In the genomic region with DNA sequence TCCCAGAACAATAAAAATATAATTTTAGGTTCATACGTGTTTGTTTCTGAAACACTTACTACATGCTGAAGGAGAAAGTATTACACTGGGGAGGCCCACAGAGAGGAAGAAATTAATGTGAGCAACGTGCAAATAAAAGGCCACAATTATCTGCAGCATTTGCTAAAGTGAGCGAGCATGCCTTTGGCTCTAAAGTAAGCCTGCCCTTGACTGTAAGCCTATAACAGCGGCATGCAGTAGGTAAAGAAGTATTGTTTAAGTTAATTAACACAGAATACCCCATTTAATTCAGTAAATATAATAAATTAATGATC, we compare ENCODE assay signal across 19 cellular contexts. TPM values are rescaled to one million over a fixed set of nuclear protein-coding genes. Genes with fewer than 3 reads are reported as not detected.
DNase-seq lines count a peak whose midpoint lies in the region; ATAC-seq and TF ChIP-seq lines count a peak whose summit lies in the region.
"Had no signal": no experiment of that assay in that cellular context is flagged by ENCODE, and none has a peak within 500 bp of the region (broad histone marks: within the 10 kb centered on the region; RNA-seq: fewer than 3 reads in every experiment).

No MANE protein-coding gene starts in this region.

- no peaks in the 10 kb centered on the region for H3K9me3 ChIP-seq in CD4-positive, alpha-beta T cell (ENCODE audit: control insufficient read depth, low read length)
- H3K9me3 ChIP-seq in BE2C (no peaks in the 10 kb centered on the region), sigmoid colon (no peaks in the 10 kb centered on the region)
- H3K9me3 ChIP-seq: ascending aorta, left ventricle myocardium inferior, stomach, thyroid gland had no signal

- H3K36me3 ChIP-seq in BE2C (no peaks in the 10 kb centered on the region), sigmoid colon (no peaks in the 10 kb centered on the region)
- H3K36me3 ChIP-seq: ascending aorta, left ventricle myocardium inferior, stomach, thyroid gland had no signal

- intact Hi-C loops in CD4-positive, alpha-beta T cell (cut with DNase I, micrococcal nuclease) = loop anchor here in 1 of 2 experiments (1.0 kb wide), 1 partner anchor 10 kb away; no protein-coding TSS in a partner anchor
- intact Hi-C loops in activated T-helper 1 cell treated with anti-CD3 and anti-CD28 coated beads, Interleukin-12 subunit alpha, Interleukin-12 subunit beta, Interleukin-2, Interleukin-4 antibody, amounts not matched to agents 30 ng/mL and 10 ng/mL and 1 ng/mL, durations not matched to agents 14 hours and 24 hours and 36 hours (cut with micrococcal nuclease) = loop anchor here (2.0 kb wide), 1 partner anchor 16 kb away; no protein-coding TSS in a partner anchor
- intact Hi-C loops in sigmoid colon (cut with DNase I) = no loop called here

- CTCF ChIA-PET in CD4-positive, alpha-beta T cell (lab: Charles Lee) = no interaction called here

- 69 to 85% methylated on average over 4 of the region's 4 CpGs for WGBS in sigmoid colon, 2 donors

- H3K27ac ChIP-seq in CD4-positive, alpha-beta T cell (ENCODE audit: low read depth, low read length) = no peak overlapping the region
- no peak overlapping the region for H3K27ac ChIP-seq in sigmoid colon
- H3K27ac ChIP-seq: ascending aorta, left ventricle myocardium inferior, stomach, thyroid gland had no signal

- H3K27me3 Mint-ChIP-seq in T-helper 2 cell treated with Interferon-gamma antibody and Interleukin-4, amounts not matched to agents 5 μg/mL and 100 μg/mL, for 36 hours (ENCODE audit: low read depth) = peaks cover 23% of the 10 kb centered on the region
- no peaks in the 10 kb centered on the region for H3K27me3 Mint-ChIP-seq in CD4-positive, alpha-beta T cell
- H3K27me3 Mint-ChIP-seq in activated T-helper 1 cell treated with anti-CD3 and anti-CD28 coated beads, Interleukin-12 subunit alpha, Interleukin-12 subunit beta, Interleukin-2, Interleukin-4 antibody, amounts not matched to agents 30 ng/mL and 10 ng/mL and 1 ng/mL, durations not matched to agents 14 hours and 24 hours and 36 hours (ENCODE audit: insufficient read depth) = peaks cover 49% of the 10 kb centered on the region
- no peaks in the 10 kb centered on the region for H3K27me3 Mint-ChIP-seq in naive thymus-derived CD8-positive, alpha-beta T cell

- peaks cover 3% of the 10 kb centered on the region; the same call in 1 of the 2 replicates for H3K4me1 ChIP-seq in BE2C
- no peaks in the 10 kb centered on the region for H3K4me1 ChIP-seq in sigmoid colon

- no peak for TF ChIP-seq CTCF in CD4-positive, alpha-beta T cell (IDR thresholded peaks at IDR 0.05)
- TF ChIP-seq CTCF in BE2C (IDR thresholded peaks at IDR 0.05; ENCODE audit: low read depth, low read length) = no peak
- TF ChIP-seq CTCF in sigmoid colon (IDR thresholded peaks at IDR 0.05) = no peak

- H3K36me3 Mint-ChIP-seq in T-helper 2 cell treated with Interferon-gamma antibody and Interleukin-4, amounts not matched to agents 5 μg/mL and 100 μg/mL, for 36 hours (ENCODE audit: low read depth) = no peaks in the 10 kb centered on the region
- H3K36me3 Mint-ChIP-seq in CD4-positive, alpha-beta T cell (ENCODE audit: low read depth) = no peaks in the 10 kb centered on the region
- no peaks in the 10 kb centered on the region for H3K36me3 Mint-ChIP-seq in activated T-helper 1 cell treated with anti-CD3 and anti-CD28 coated beads, Interleukin-12 subunit alpha, Interleukin-12 subunit beta, Interleukin-2, Interleukin-4 antibody, amounts not matched to agents 30 ng/mL and 10 ng/mL and 1 ng/mL, durations not matched to agents 14 hours and 24 hours and 36 hours (ENCODE audit: low read depth)
- H3K36me3 Mint-ChIP-seq in naive thymus-derived CD8-positive, alpha-beta T cell = no peaks in the 10 kb centered on the region

- no peak for TF ChIP-seq EP300 in sigmoid colon (IDR thresholded peaks at IDR 0.05)

- peak; percentile 37 for ATAC-seq in CD4-positive, alpha-beta T cell (ENCODE audit: poor library complexity)
- peak; percentile 10 to 69 for ATAC-seq in naive thymus-derived CD8-positive, alpha-beta T cell

- H3K9me3 Mint-ChIP-seq in T-helper 2 cell treated with Interferon-gamma antibody and Interleukin-4, amounts not matched to agents 5 μg/mL and 100 μg/mL, for 36 hours = no peaks in the 10 kb centered on the region
- H3K9me3 Mint-ChIP-seq in CD4-positive, alpha-beta T cell = no peaks in the 10 kb centered on the region
- no peaks in the 10 kb centered on the region for H3K9me3 Mint-ChIP-seq in activated T-helper 1 cell treated with anti-CD3 and anti-CD28 coated beads, Interleukin-12 subunit alpha, Interleukin-12 subunit beta, Interleukin-2, Interleukin-4 antibody, amounts not matched to agents 30 ng/mL and 10 ng/mL and 1 ng/mL, durations not matched to agents 14 hours and 24 hours and 36 hours
- no peaks in the 10 kb centered on the region for H3K9me3 Mint-ChIP-seq in naive thymus-derived CD8-positive, alpha-beta T cell
- H3K9me3 Mint-ChIP-seq: H9 had no signal

- TF ChIP-seq POLR2A in sigmoid colon (IDR thresholded peaks at IDR 0.05) = no peak

- H3K27ac Mint-ChIP-seq in T-helper 2 cell treated with Interferon-gamma antibody and Interleukin-4, amounts not matched to agents 5 μg/mL and 100 μg/mL, for 36 hours = no peak overlapping the region
- H3K27ac Mint-ChIP-seq in CD4-positive, alpha-beta T cell = peak overlapping the region; percentile 82
- peak overlapping the region; percentile 84 for H3K27ac Mint-ChIP-seq in activated T-helper 1 cell treated with anti-CD3 and anti-CD28 coated beads, Interleukin-12 subunit alpha, Interleukin-12 subunit beta, Interleukin-2, Interleukin-4 antibody, amounts not matched to agents 30 ng/mL and 10 ng/mL and 1 ng/mL, durations not matched to agents 14 hours and 24 hours and 36 hours
- H3K27ac Mint-ChIP-seq in naive thymus-derived CD8-positive, alpha-beta T cell = peak overlapping the region in 9 of 10 donors; percentile 2 to 84 (median 74)
- H3K27ac Mint-ChIP-seq: H9 had no signal

- peak overlapping the region; percentile 19 for H3K4me3 Mint-ChIP-seq in T-helper 2 cell treated with Interferon-gamma antibody and Interleukin-4, amounts not matched to agents 5 μg/mL and 100 μg/mL, for 36 hours
- H3K4me3 Mint-ChIP-seq in CD4-positive, alpha-beta T cell = peak overlapping the region; percentile 73
- H3K4me3 Mint-ChIP-seq in activated T-helper 1 cell treated with anti-CD3 and anti-CD28 coated beads, Interleukin-12 subunit alpha, Interleukin-12 subunit beta, Interleukin-2, Interleukin-4 antibody, amounts not matched to agents 30 ng/mL and 10 ng/mL and 1 ng/mL, durations not matched to agents 14 hours and 24 hours and 36 hours = peak overlapping the region; percentile 61
- H3K4me3 Mint-ChIP-seq in naive thymus-derived CD8-positive, alpha-beta T cell = peak overlapping the region; percentile 38 to 82 (median 65)
- H3K4me3 Mint-ChIP-seq: H9 had no signal

- H3K27me3 ChIP-seq in CD4-positive, alpha-beta T cell (ENCODE audit: control insufficient read depth, insufficient read depth, low read length) = no peaks in the 10 kb centered on the region
- H3K27me3 ChIP-seq in BE2C (no peaks in the 10 kb centered on the region), sigmoid colon (no peaks in the 10 kb centered on the region)
- H3K27me3 ChIP-seq: ascending aorta, stomach, thyroid gland had no signal

- DNase-seq in T-helper 2 cell treated with Interferon-gamma antibody and Interleukin-4, amounts not matched to agents 5 μg/mL and 100 μg/mL, for 36 hours (ENCODE audit: low spot score) = no peak
- DNase-seq in T-helper 2 cell (no peak), BE2C (no peak), sigmoid colon (no peak)
- DNase-seq in CD4-positive, alpha-beta T cell = no peak
- DNase-seq in activated T-helper 1 cell treated with anti-CD3 and anti-CD28 coated beads, Interleukin-12 subunit alpha, Interleukin-12 subunit beta, Interleukin-2, Interleukin-4 antibody, amounts not matched to agents 30 ng/mL and 10 ng/mL and 1 ng/mL, durations not matched to agents 14 hours and 24 hours and 36 hours (ENCODE audit: low spot score) = no peak
- DNase-seq in naive thymus-derived CD8-positive, alpha-beta T cell = no peak
- no peak for DNase-seq in effector CD4-positive, alpha-beta T cell
- DNase-seq: 8988T, dermis blood vessel endothelial cell, H9, IMR-90, left ventricle myocardium inferior, NCI-H1048, NCI-H1694, NCI-H446 treated with DMSO at 0.1 percent for 48 hours, stomach, thyroid gland had no signal

- peaks cover 11% of the 10 kb centered on the region for H3K4me1 Mint-ChIP-seq in T-helper 2 cell treated with Interferon-gamma antibody and Interleukin-4, amounts not matched to agents 5 μg/mL and 100 μg/mL, for 36 hours (ENCODE audit: low read depth)
- peaks cover 50% of the 10 kb centered on the region for H3K4me1 Mint-ChIP-seq in CD4-positive, alpha-beta T cell (ENCODE audit: low read depth)
- peaks cover 23% of the 10 kb centered on the region for H3K4me1 Mint-ChIP-seq in activated T-helper 1 cell treated with anti-CD3 and anti-CD28 coated beads, Interleukin-12 subunit alpha, Interleukin-12 subunit beta, Interleukin-2, Interleukin-4 antibody, amounts not matched to agents 30 ng/mL and 10 ng/mL and 1 ng/mL, durations not matched to agents 14 hours and 24 hours and 36 hours (ENCODE audit: low read depth)
- peaks cover 18 to 47% (median 36%) of the 10 kb centered on the region in 4 donors for H3K4me1 Mint-ChIP-seq in naive thymus-derived CD8-positive, alpha-beta T cell

- POLR2A ChIA-PET in CD4-positive, alpha-beta T cell (lab: Charles Lee) = interaction anchor here (0.7 to 1.0 kb wide), 2 partner anchors 17 to 21 kb away, joined by 3 read pairs; a partner anchor contains a TSS
- POLR2A ChIA-PET in naive thymus-derived CD8-positive, alpha-beta T cell (lab: Charles Lee) = no interaction called here

- H3K4me3 ChIP-seq in BE2C (ENCODE audit: low read depth, low read length) = no peak overlapping the region
- H3K4me3 ChIP-seq in sigmoid colon = no peak overlapping the region
- H3K4me3 ChIP-seq: ascending aorta, left ventricle myocardium inferior, stomach, thyroid gland had no signal

RNA-seq across cellular contexts. Expression of a gene that starts 13.2 kb away (rescaled TPM):
- 100 to 1,000 TPM; 179 to 181 TPM for total RNA-seq in CD4-positive, alpha-beta T cell
- 531 and 535 TPM in 2 replicates for total RNA-seq in activated T-helper 1 cell treated with anti-CD3 and anti-CD28 coated beads, Interleukin-12 subunit alpha, Interleukin-12 subunit beta, Interleukin-2, Interleukin-4 antibody, amounts not matched to agents 30 ng/mL and 10 ng/mL and 1 ng/mL, durations not matched to agents 14 hours and 24 hours and 36 hours
- total RNA-seq in naive thymus-derived CD8-positive, alpha-beta T cell = 100 to 1,000 TPM in 1 of 2 experiments, 10 to 100 TPM in 1; 99.1 to 101 TPM
- polyA plus RNA-seq in naive thymus-derived CD8-positive, alpha-beta T cell = 100 to 1,000 TPM; 341 to 512 (median 425) TPM
- 21.2 TPM for polyA plus RNA-seq in BE2C (2012; ENCODE audit: insufficient read depth, insufficient read length, low read depth)
- 10 to 100 TPM; 34.6 to 48.6 (median 37.8) TPM for total RNA-seq in sigmoid colon
- polyA plus RNA-seq in sigmoid colon = 100 to 1,000 TPM in 1 of 3 donors, 10 to 100 TPM in 2; 60.1 to 160 (median 96.6) TPM

RNA-seq across cellular contexts. Expression of a gene that starts 17.2 kb away (rescaled TPM):
- total RNA-seq in CD4-positive, alpha-beta T cell = 10 to 100 TPM; 76.6 to 78.6 TPM
- total RNA-seq in activated T-helper 1 cell treated with anti-CD3 and anti-CD28 coated beads, Interleukin-12 subunit alpha, Interleukin-12 subunit beta, Interleukin-2, Interleukin-4 antibody, amounts not matched to agents 30 ng/mL and 10 ng/mL and 1 ng/mL, durations not matched to agents 14 hours and 24 hours and 36 hours = 39.3 and 42.6 TPM in 2 replicates
- 100 to 1,000 TPM; 151 to 157 TPM for total RNA-seq in naive thymus-derived CD8-positive, alpha-beta T cell
- 10 to 100 TPM; 27.4 to 50.3 (median 32.0) TPM for polyA plus RNA-seq in naive thymus-derived CD8-positive, alpha-beta T cell
- 11.8 TPM for polyA plus RNA-seq in BE2C (2012; ENCODE audit: insufficient read depth, insufficient read length, low read depth)
- total RNA-seq in sigmoid colon = 10 to 100 TPM; 40.0 to 45.9 (median 43.3) TPM
- polyA plus RNA-seq in sigmoid colon = 10 to 100 TPM; 14.4 to 30.6 (median 15.0) TPM

Comparison
In these comparisons a context has a peak if more than half of its experiments do, and no peak if none do; other contexts are left out.
1. H3K4me3 Mint-ChIP-seq: peak in every context shown above with its lines; median percentile 73 in CD4-positive, alpha-beta T cell; 65 in naive thymus-derived CD8-positive, alpha-beta T cell; 61 in activated T-helper 1 cell treated with anti-CD3 and anti-CD28 coated beads, Interleukin-12 subunit alpha, Interleukin-12 subunit beta, Interleukin-2, Interleukin-4 antibody, amounts not matched to agents 30 ng/mL and 10 ng/mL and 1 ng/mL, durations not matched to agents 14 hours and 24 hours and 36 hours; 19 in T-helper 2 cell treated with Interferon-gamma antibody and Interleukin-4, amounts not matched to agents 5 μg/mL and 100 μg/mL, for 36 hours.